Comparison of ENCODE assay signal across 8 cellular contexts in the genomic region with DNA sequence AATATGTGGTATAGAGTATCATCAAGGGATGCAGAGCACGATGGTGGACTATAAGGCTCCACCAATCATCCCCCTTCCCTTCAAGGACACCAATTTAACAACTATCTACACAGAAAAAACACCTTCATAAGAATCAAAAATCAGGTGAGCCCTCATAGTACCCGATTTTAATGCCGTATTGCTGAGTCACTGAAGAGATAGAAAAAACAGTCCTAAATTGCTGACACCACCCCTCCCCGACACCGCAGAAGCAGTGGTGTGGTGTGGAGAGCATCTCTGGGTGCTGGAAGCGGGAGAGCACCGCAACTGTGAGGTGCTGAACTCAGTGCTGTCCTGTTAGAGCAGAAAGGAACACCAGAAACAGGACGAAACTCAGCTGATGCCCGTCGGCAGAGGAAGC.
"Had no signal": no experiment of that assay in that cellular context is flagged by ENCODE, and none has a peak within 500 bp of the region (broad histone marks: within the 10 kb centered on the region; RNA-seq: fewer than 3 reads in every experiment).

No MANE protein-coding gene starts in this region.

- DNase-seq: GM23248, H7, HCEC 1CT, Karpas-422, KBM-7 had no signal

- ATAC-seq: HepG2 had no signal

- H3K4me2 ChIP-seq: KMS-11 had no signal

- H3K9ac ChIP-seq: GM23248, KMS-11 had no signal

- FAIRE-seq: HepG2 had no signal

- H3K4me3 ChIP-seq: GM23248 had no signal

- H3K27ac ChIP-seq: GM23248, HL-60, KMS-11 had no signal

- H2AFZ ChIP-seq: GM23248 had no signal
